ENCODE assay signal across 8 cellular contexts in the genomic region with DNA sequence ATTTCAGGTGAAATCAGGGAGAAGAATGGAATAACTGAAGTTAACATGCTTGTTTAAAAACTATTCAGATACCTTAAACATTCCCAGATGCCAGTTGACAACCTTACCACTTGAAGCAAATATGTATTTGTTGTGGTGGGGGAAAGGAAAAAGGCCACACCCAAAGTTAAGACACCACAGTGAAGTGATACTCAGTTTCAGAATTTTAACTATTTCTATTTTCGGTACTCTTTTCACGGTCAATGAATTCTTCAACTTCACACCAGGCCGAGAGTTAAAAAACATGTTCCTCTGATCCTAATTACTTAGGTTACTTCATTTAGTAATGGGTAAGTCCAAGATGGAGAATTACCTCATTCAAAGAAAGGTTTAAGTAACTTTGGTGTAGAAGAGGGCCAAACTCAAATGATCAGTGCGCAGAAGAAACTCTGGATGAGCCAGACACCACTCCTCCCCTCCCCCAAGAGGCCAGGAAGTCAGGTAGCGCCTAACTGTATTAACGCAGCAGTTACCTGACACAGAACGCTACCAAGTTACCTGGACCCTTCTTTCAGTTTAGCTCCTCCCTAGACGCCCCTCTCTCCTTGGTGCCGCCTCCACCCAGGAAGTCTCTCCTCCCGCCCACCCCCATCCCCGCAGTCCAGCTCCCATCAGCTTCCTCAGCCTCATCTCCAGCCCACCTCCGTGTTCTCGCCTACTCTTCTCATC. TPM values are rescaled to one million over a fixed set of nuclear protein-coding genes. Genes with fewer than 3 reads are reported as not detected.
DNase-seq lines count a peak whose midpoint lies in the region; ATAC-seq, FAIRE-seq and TF ChIP-seq lines count a peak whose summit lies in the region.

No MANE protein-coding gene starts in this region.

- H3K4me3 ChIP-seq in A549 = peak overlapping the region; percentile 75
- H3K4me3 ChIP-seq in ectodermal cell (ENCODE audit: insufficient read depth, low read depth, low read length) = peak overlapping the region; percentile 62
- peak overlapping the region; percentile 88 for H3K4me3 ChIP-seq in mononuclear cell (ENCODE audit: low read length)
- H3K4me3 ChIP-seq in tibial artery = peak overlapping the region; percentile 85 to 87

- no peak for TF ChIP-seq EP300 in A549 (IDR thresholded peaks at IDR 0.05)

- peaks cover 51% of the 10 kb centered on the region for H3K4me1 Mint-ChIP-seq in T-helper 17 cell

- peak overlapping the region; percentile 89 for H3K4me3 Mint-ChIP-seq in T-helper 17 cell

- no peaks in the 10 kb centered on the region for H3K27me3 Mint-ChIP-seq in T-helper 17 cell

- peaks cover 6% of the 10 kb centered on the region for H3K36me3 Mint-ChIP-seq in T-helper 17 cell (ENCODE audit: low read depth)

- FAIRE-seq in A549 (lab: Jason Lieb, UNC) = no peak

- peak; percentile 41 to 60 for ATAC-seq in A549
- ATAC-seq in GM18502 (IDR thresholded peaks at IDR 0.05; ENCODE audit: poor library complexity, unreplicated experiment) = peak; percentile 11
- peak; percentile 18 for ATAC-seq in HG03108 (IDR thresholded peaks at IDR 0.05; ENCODE audit: unreplicated experiment)
- peak; percentile 22 for ATAC-seq in T-helper 17 cell

- peak overlapping the region; percentile 94 for H3K27ac Mint-ChIP-seq in T-helper 17 cell

- TF ChIP-seq POLR2A in A549 (IDR thresholded peaks at IDR 0.05; ENCODE audit: low read length) = no peak

- H3K36me3 ChIP-seq in ectodermal cell (ENCODE audit: control insufficient read depth, insufficient read depth, low read length) (no peaks in the 10 kb centered on the region), tibial artery (no peaks in the 10 kb centered on the region)

- WGBS in A549 (ENCODE audit: missing lambda C conversion rate) = 11% methylated on average over 11 of the region's 13 CpGs
- 10 to 14% methylated on average over 12 to 13 of the region's 13 CpGs for WGBS in ectodermal cell, 2 experiments

- no peak for TF ChIP-seq RAD21 in A549 (conservative IDR thresholded peaks at IDR 0.05 in 1 of 2, IDR thresholded peaks at IDR 0.05 in 1 of 2)

- POLR2A ChIA-PET in A549 (lab: Yijun Ruan, JAX) = interaction anchor here (1.7 kb wide), 1 partner anchor 314 kb away, joined by 6 read pairs; a partner anchor contains a TSS

- CTCF ChIA-PET in A549 (lab: Yijun Ruan, JAX) = no interaction called here

- H3K4me2 ChIP-seq in A549 = peak overlapping the region; percentile 88

- TF ChIP-seq CTCF in A549 (IDR thresholded peaks at IDR 0.05) = no peak
- TF ChIP-seq CTCF in tibial artery (IDR thresholded peaks at IDR 0.05) = no peak

- peaks cover 18% of the 10 kb centered on the region for H3K4me1 ChIP-seq in A549
- H3K4me1 ChIP-seq in ectodermal cell (ENCODE audit: control insufficient read depth, insufficient read depth, low read length) = peaks cover 5% of the 10 kb centered on the region
- peaks cover 71% of the 10 kb centered on the region for H3K4me1 ChIP-seq in mononuclear cell (ENCODE audit: insufficient read depth, low read length)
- peaks cover 0 to 41% (median 31%) of the 10 kb centered on the region in 4 donors for H3K4me1 ChIP-seq in tibial artery

- no peaks in the 10 kb centered on the region for H3K27me3 ChIP-seq in ectodermal cell (ENCODE audit: control insufficient read depth, insufficient read depth, low read length, poor library complexity, severe bottlenecking)
- H3K27me3 ChIP-seq in mononuclear cell (ENCODE audit: insufficient read depth, low read length) = no peaks in the 10 kb centered on the region
- no peaks in the 10 kb centered on the region for H3K27me3 ChIP-seq in tibial artery

- intact Hi-C loops in tibial artery (cut with DNase I; ENCODE audit: low total_unique reads) = loop anchor here (5.0 kb wide), 1 partner anchor 314 kb away; a partner anchor contains a TSS

- DNase-seq in A549 (ENCODE audit: low read depth in 1 of 2, low spot score in 1 of 2) = peak; percentile 9 to 27
- peak; percentile 20 to 37 (median 20) for DNase-seq in T-helper 17 cell
- no peak for DNase-seq in tibial artery
- no peak for DNase-seq in GM19240 (ENCODE audit: insufficient read length, low spot score)

- H3K9me3 ChIP-seq in A549 (no peaks in the 10 kb centered on the region), T-helper 17 cell (ENCODE audit: control insufficient read depth, low read length, poor library complexity, severe bottlenecking) (no peaks in the 10 kb centered on the region), ectodermal cell (ENCODE audit: control insufficient read depth, low read length) (no peaks in the 10 kb centered on the region), mononuclear cell (ENCODE audit: low read depth, low read length) (no peaks in the 10 kb centered on the region), tibial artery (no peaks in the 10 kb centered on the region)

- peak overlapping the region; percentile 84 to 95 for H3K27ac ChIP-seq in A549
- H3K27ac ChIP-seq in ectodermal cell (ENCODE audit: insufficient read depth, low read depth, low read length, poor library complexity, severe bottlenecking) = no peak overlapping the region
- H3K27ac ChIP-seq in tibial artery = peak overlapping the region; percentile 83 to 85

TF ChIP-seq in A549, 52 proteins besides CTCF, POLR2A, EP300 and RAD21 (continues in another document):
- TF ChIP-seq HOXB13 (CRISPR knock-in tag; IDR thresholded peaks at IDR 0.05; ENCODE audit: low read depth) = no peak
- no peak for TF ChIP-seq ZC3H11A (IDR thresholded peaks at IDR 0.05)
- no peak for TF ChIP-seq CHD2 (IDR thresholded peaks at IDR 0.05; ENCODE audit: low read length, partially characterized antibody)
- no peak for TF ChIP-seq BHLHE40 (IDR thresholded peaks at IDR 0.05; ENCODE audit: low read depth, low read length)
- TF ChIP-seq TP53 (CRISPR knock-in tag; IDR thresholded peaks at IDR 0.05) = no peak
- no peak for TF ChIP-seq EHMT2 (IDR thresholded peaks at IDR 0.05; ENCODE audit: low read depth)
- TF ChIP-seq CEBPB (IDR thresholded peaks at IDR 0.05) = no peak
- no peak for TF ChIP-seq ZSCAN20 (CRISPR knock-in tag; IDR thresholded peaks at IDR 0.05)
- TF ChIP-seq MAFK (IDR thresholded peaks at IDR 0.05; ENCODE audit: partially characterized antibody) = no peak
- no peak for TF ChIP-seq RFX5 (IDR thresholded peaks at IDR 0.05)
- no peak for TF ChIP-seq FOSL2 (IDR thresholded peaks at IDR 0.05)
- TF ChIP-seq FOSL2 (CRISPR knock-in tag; IDR thresholded peaks at IDR 0.05) = no peak
- TF ChIP-seq CBX2 (IDR thresholded peaks at IDR 0.05; ENCODE audit: borderline replicate concordance, low read depth) = no peak
- TF ChIP-seq, protein P1, sequence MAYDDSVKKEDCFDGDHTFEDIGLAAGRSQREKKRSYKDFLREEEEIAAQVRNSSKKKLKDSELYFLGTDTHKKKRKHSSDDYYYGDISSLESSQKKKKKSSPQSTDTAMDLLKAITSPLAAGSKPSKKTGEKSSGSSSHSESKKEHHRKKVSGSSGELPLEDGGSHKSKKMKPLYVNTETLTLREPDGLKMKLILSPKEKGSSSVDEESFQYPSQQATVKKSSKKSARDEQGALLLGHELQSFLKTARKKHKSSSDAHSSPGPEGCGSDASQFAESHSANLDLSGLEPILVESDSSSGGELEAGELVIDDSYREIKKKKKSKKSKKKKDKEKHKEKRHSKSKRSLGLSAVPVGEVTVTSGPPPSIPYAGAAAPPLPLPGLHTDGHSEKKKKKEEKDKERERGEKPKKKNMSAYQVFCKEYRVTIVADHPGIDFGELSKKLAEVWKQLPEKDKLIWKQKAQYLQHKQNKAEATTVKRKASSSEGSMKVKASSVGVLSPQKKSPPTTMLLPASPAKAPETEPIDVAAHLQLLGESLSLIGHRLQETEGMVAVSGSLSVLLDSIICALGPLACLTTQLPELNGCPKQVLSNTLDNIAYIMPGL (CRISPR knock-in tag; IDR thresholded peaks at IDR 0.05; ENCODE audit: borderline replicate concordance) = no peak
- TF ChIP-seq JUNB (IDR thresholded peaks at IDR 0.05) = no peak
- TF ChIP-seq, protein P2, sequence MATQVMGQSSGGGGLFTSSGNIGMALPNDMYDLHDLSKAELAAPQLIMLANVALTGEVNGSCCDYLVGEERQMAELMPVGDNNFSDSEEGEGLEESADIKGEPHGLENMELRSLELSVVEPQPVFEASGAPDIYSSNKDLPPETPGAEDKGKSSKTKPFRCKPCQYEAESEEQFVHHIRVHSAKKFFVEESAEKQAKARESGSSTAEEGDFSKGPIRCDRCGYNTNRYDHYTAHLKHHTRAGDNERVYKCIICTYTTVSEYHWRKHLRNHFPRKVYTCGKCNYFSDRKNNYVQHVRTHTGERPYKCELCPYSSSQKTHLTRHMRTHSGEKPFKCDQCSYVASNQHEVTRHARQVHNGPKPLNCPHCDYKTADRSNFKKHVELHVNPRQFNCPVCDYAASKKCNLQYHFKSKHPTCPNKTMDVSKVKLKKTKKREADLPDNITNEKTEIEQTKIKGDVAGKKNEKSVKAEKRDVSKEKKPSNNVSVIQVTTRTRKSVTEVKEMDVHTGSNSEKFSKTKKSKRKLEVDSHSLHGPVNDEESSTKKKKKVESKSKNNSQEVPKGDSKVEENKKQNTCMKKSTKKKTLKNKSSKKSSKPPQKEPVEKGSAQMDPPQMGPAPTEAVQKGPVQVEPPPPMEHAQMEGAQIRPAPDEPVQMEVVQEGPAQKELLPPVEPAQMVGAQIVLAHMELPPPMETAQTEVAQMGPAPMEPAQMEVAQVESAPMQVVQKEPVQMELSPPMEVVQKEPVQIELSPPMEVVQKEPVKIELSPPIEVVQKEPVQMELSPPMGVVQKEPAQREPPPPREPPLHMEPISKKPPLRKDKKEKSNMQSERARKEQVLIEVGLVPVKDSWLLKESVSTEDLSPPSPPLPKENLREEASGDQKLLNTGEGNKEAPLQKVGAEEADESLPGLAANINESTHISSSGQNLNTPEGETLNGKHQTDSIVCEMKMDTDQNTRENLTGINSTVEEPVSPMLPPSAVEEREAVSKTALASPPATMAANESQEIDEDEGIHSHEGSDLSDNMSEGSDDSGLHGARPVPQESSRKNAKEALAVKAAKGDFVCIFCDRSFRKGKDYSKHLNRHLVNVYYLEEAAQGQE (IDR thresholded peaks at IDR 0.05) = no peak

RNA-seq across cellular contexts. Expression of a gene that starts 0.7 kb away (rescaled TPM):
- polyA plus RNA-seq in A549 (2011; rRNA removed) = 160 and 206 TPM in 2 replicates
- 46.0 and 61.2 TPM in 2 replicates for polyA plus RNA-seq in A549 (2012; cell fraction: cytosol; rRNA removed)
- polyA plus RNA-seq in A549 (2012; cell fraction: nucleus; rRNA removed) = 17.6 and 18.9 TPM in 2 replicates
- polyA plus RNA-seq in A549 (2017; fragmentation: RNase III; extraction: RNeasy Plus Mini Kit Qiagen cat#74134 plus additional on column Dnase treatment) = 138 to 147 TPM (median 144 TPM) in 3 replicates
- polyA minus RNA-seq in A549 (2011; rRNA and poly(A)+ RNA removed) = 72.6 and 83.6 TPM in 2 replicates
- 100 to 1,000 TPM; 104 to 193 TPM for total RNA-seq in T-helper 17 cell
- polyA plus RNA-seq in ectodermal cell (2013, experiment 1 of 4) = 148 TPM
- polyA plus RNA-seq in ectodermal cell (2013, experiment 2 of 4) = 160 TPM
- polyA plus RNA-seq in ectodermal cell (2013, experiment 3 of 4) = 121 TPM
- polyA plus RNA-seq in ectodermal cell (2013, experiment 4 of 4) = 128 TPM
- 181 TPM for total RNA-seq in mononuclear cell

Comparison
In these comparisons a context has a peak if more than half of its experiments do, and no peak if none do; other contexts are left out.
1. DNase-seq: peak in A549 (2 of 2) and T-helper 17 cell (3 of 3); none in tibial artery (0 of 2) and GM19240 (single experiment).
2. Peak in every context shown above with its lines, with median percentiles within 50 percentile points of each other: ATAC-seq and H3K4me3 ChIP-seq.